ENCODE assay signal across 17 cellular contexts in the genomic region with DNA sequence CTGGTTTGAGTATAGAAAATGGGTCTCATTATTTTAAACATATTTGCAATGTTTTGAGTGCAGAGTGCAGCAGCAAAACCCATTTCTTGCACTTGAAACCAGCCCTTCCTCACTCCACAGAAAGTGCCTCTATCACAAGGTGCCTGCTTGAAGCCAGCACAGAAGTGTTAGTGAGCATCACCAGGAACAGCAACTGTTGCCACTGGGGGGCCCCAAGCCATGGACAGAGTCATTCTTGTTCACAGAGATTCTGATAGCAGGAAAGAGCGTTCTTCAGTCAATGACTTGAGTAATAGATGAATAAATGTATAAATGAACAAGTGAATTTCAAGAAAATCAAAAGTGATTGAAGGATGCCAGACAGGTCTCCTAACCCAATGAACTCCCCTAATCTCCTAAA. TPM values are rescaled to one million over a fixed set of nuclear protein-coding genes. Genes with fewer than 3 reads are reported as not detected.
"Had no signal": no experiment of that assay in that cellular context is flagged by ENCODE, and none has a peak within 500 bp of the region (broad histone marks: within the 10 kb centered on the region; RNA-seq: fewer than 3 reads in every experiment).

No MANE protein-coding gene starts in this region.

- H3K27me3 ChIP-seq: heart left ventricle, upper lobe of left lung had no signal

- H3K4me3 ChIP-seq: heart left ventricle, lung, prostate gland, smooth muscle cell, upper lobe of left lung had no signal

- H3K27ac Mint-ChIP-seq: activated CD4-positive, alpha-beta T cell treated with anti-CD3 and anti-CD28 coated beads, Interleukin-2, amount 10 ng/mL, durations not matched to agents 7 days and 5 days; activated naive CD8-positive, alpha-beta T cell; activated T-cell treated with anti-CD3 and anti-CD28 coated beads, Interleukin-2, amount 50 U/mL, for 72 hours; stimulated activated naive CD8-positive, alpha-beta T cell treated with anti-CD3 and anti-CD28 coated beads, Interleukin-15, amount 100 ng/mL, for 72 hours had no signal

- H3K4me3 Mint-ChIP-seq: activated CD4-positive, alpha-beta T cell treated with anti-CD3 and anti-CD28 coated beads, Interleukin-2, amount 10 ng/mL, durations not matched to agents 7 days and 5 days; activated naive CD8-positive, alpha-beta T cell; activated T-cell treated with anti-CD3 and anti-CD28 coated beads, Interleukin-2, amount 50 U/mL, for 72 hours; stimulated activated naive CD8-positive, alpha-beta T cell treated with anti-CD3 and anti-CD28 coated beads, Interleukin-15, amount 100 ng/mL, for 72 hours had no signal

- H3K4me1 ChIP-seq: heart left ventricle, prostate gland, upper lobe of left lung had no signal

- H3K9me3 Mint-ChIP-seq: activated CD4-positive, alpha-beta T cell treated with anti-CD3 and anti-CD28 coated beads, Interleukin-2, amount 10 ng/mL, durations not matched to agents 7 days and 5 days; activated T-cell treated with anti-CD3 and anti-CD28 coated beads, Interleukin-2, amount 50 U/mL, for 72 hours; stimulated activated naive CD8-positive, alpha-beta T cell treated with anti-CD3 and anti-CD28 coated beads, Interleukin-15, amount 100 ng/mL, for 72 hours had no signal

- H3K27ac ChIP-seq: heart left ventricle, prostate gland, upper lobe of left lung had no signal

- H3K4me2 ChIP-seq: smooth muscle cell had no signal

- DNase-seq: activated CD4-positive, alpha-beta T cell treated with anti-CD3 and anti-CD28 coated beads, Interleukin-2, amount 10 ng/mL, durations not matched to agents 7 days and 5 days; activated CD4-positive, CD25-positive, alpha-beta regulatory T cell; activated CD8-positive, alpha-beta memory T cell treated with anti-CD3 and anti-CD28 coated beads, Interleukin-2, amount 50 U/mL, for 48 hours; activated gamma-delta T cell; activated T-cell treated with anti-CD3 and anti-CD28 coated beads, Interleukin-2, amount 50 U/mL, for 72 hours; amniotic stem cell; effector CD8-positive, alpha-beta T cell; foreskin melanocyte; heart left ventricle; midbrain; right cardiac atrium; stimulated activated naive CD8-positive, alpha-beta T cell treated with anti-CD3 and anti-CD28 coated beads, Interleukin-15, amount 100 ng/mL, for 72 hours; upper lobe of left lung had no signal

- H3K36me3 ChIP-seq: heart left ventricle, prostate gland, upper lobe of left lung had no signal

- H3K4me1 Mint-ChIP-seq: activated CD4-positive, alpha-beta T cell treated with anti-CD3 and anti-CD28 coated beads, Interleukin-2, amount 10 ng/mL, durations not matched to agents 7 days and 5 days; stimulated activated naive CD8-positive, alpha-beta T cell treated with anti-CD3 and anti-CD28 coated beads, Interleukin-15, amount 100 ng/mL, for 72 hours had no signal

- H3K9me3 ChIP-seq: heart left ventricle, prostate gland, upper lobe of left lung had no signal

- H3K36me3 Mint-ChIP-seq: activated naive CD8-positive, alpha-beta T cell had no signal

- ATAC-seq: activated T-cell treated with anti-CD3 and anti-CD28 coated beads, Interleukin-2, amount 50 U/mL, for 72 hours; heart left ventricle; right cardiac atrium; stimulated activated naive CD8-positive, alpha-beta T cell treated with anti-CD3 and anti-CD28 coated beads, Interleukin-15, amount 100 ng/mL, for 72 hours had no signal

RNA-seq across cellular contexts. Expression of a gene that starts 45.6 kb away (rescaled TPM):
- total RNA-seq: smooth muscle cell had no signal
- polyA plus RNA-seq: smooth muscle cell had no signal
